ENCODE assay signal across 22 cellular contexts in genomic region chr18:41206341-41206740, GRCh38.
"Had no signal": no experiment of that assay in that cellular context is flagged by ENCODE, and none has a peak within 500 bp of the region (broad histone marks: within the 10 kb centered on the region; RNA-seq: fewer than 3 reads in every experiment).

No MANE protein-coding gene starts in this region.

- DNase-seq: activated B cell treated with CpG ODN at 0.5 μM for 24 hours; activated CD4-positive, alpha-beta T cell treated with anti-CD3 and anti-CD28 coated beads for 1 hour; activated CD4-positive, alpha-beta T cell treated with anti-CD3 and anti-CD28 coated beads, Interleukin-2, amount 10 ng/mL, durations not matched to agents 24 days and 14 days; activated CD4-positive, alpha-beta T cell treated with anti-CD3 and anti-CD28 coated beads, Interleukin-2, amount 50 U/mL, for 48 hours; activated CD8-positive, alpha-beta memory T cell treated with anti-CD3 and anti-CD28 coated beads, Interleukin-2, amount 10 ng/mL, durations not matched to agents 7 days and 5 days; activated effector memory CD4-positive, alpha-beta T cell treated with Interleukin-2 at 50 U/mL for 16 hours; activated naive CD4-positive, alpha-beta T cell; activated T-cell treated with anti-CD3 and anti-CD28 coated beads, Interleukin-2, amount 50 U/mL, for 24 hours; aorta; central memory CD4-positive, alpha-beta T cell; NCI-H1092; NCI-H1436; NCI-H1694 treated with DMSO at 0.1 percent for 48 hours; NCI-H2029 treated with DMSO at 0.1 percent for 48 hours; NCI-H226; NK-92 treated with Interleukin-12 subunit alpha and Interleukin-12 subunit beta, amount 100 ng/mL, for 24 hours; OCI-M1; RPMI8226; T-cell; T-helper 2 cell; T1000 had no signal

- H3K4me3 ChIP-seq: SK-N-MC had no signal

- H3K27ac ChIP-seq: SK-N-MC had no signal
